In genomic region chr17:49968380-49969133, GRCh38 we compare ENCODE assay signal across 8 cellular contexts. TPM values are rescaled to one million over a fixed set of nuclear protein-coding genes. Genes with fewer than 3 reads are reported as not detected.
DNase-seq lines count a peak whose midpoint lies in the region; ATAC-seq lines count a peak whose summit lies in the region.

No MANE protein-coding gene starts in this region.

- no peak overlapping the region for H2BK15ac ChIP-seq in mesenchymal stem cell (ENCODE audit: low read depth, poor library complexity, severe bottlenecking)

- peak overlapping the region in 1 of 3 donors; percentile 32 for H3K27ac Mint-ChIP-seq in CD4-positive, CD25-positive, alpha-beta regulatory T cell
- H3K27ac Mint-ChIP-seq in activated CD4-positive, alpha-beta T cell treated with anti-CD3 and anti-CD28 coated beads for 36 hours: peak overlapping the region; percentile 61

- intact Hi-C loops in activated CD4-positive, alpha-beta T cell treated with anti-CD3 and anti-CD28 coated beads for 36 hours (cut with DNase I, micrococcal nuclease): loop anchor here in 1 of 2 experiments (1.0 to 5.0 kb wide), 6 partner anchors 25 to 553 kb away; partner anchors contain the start of genes ITGA3, KAT7 and NGFR

- no peak overlapping the region for H2BK120ac ChIP-seq in mesenchymal stem cell (ENCODE audit: low read depth, low read length)

- H3K4me2 ChIP-seq in mesenchymal stem cell (ENCODE audit: low read length, poor library complexity, severe bottlenecking): peak overlapping the region; percentile 77

- peaks cover 90% of the 10 kb centered on the region for H3K27me3 Mint-ChIP-seq in CD4-positive, CD25-positive, alpha-beta regulatory T cell
- H3K27me3 Mint-ChIP-seq in activated CD4-positive, alpha-beta T cell treated with anti-CD3 and anti-CD28 coated beads for 36 hours: peaks cover 70% of the 10 kb centered on the region

- H4K91ac ChIP-seq in mesenchymal stem cell (ENCODE audit: low read length): no peak overlapping the region

- H3K4me3 ChIP-seq in CD4-positive, CD25-positive, alpha-beta regulatory T cell (ENCODE audit: low read depth, low read length): peak overlapping the region; percentile 64
- H3K4me3 ChIP-seq in mesenchymal stem cell (ENCODE audit: insufficient read depth in 1 of 2, low read depth in 1 of 2, low read length in 2 of 2): peak overlapping the region; percentile 37 to 70

- peak overlapping the region; percentile 51 for H3K9ac ChIP-seq in mesenchymal stem cell (ENCODE audit: low read length)

- ATAC-seq in CD4-positive, CD25-positive, alpha-beta regulatory T cell (ENCODE audit: low read depth in 2 of 2): peak; percentile 72 to 77
- ATAC-seq in GM21723 (IDR thresholded peaks at IDR 0.05; ENCODE audit: unreplicated experiment) (peak; percentile 73), GM21619 (IDR thresholded peaks at IDR 0.05; ENCODE audit: unreplicated experiment) (no peak)
- peak; percentile 83 for ATAC-seq in activated CD4-positive, alpha-beta T cell treated with anti-CD3 and anti-CD28 coated beads for 36 hours

- H3K14ac ChIP-seq in mesenchymal stem cell (ENCODE audit: low read length in 2 of 2): no peak overlapping the region

- peaks cover 5 to 71% (median 25%) of the 10 kb centered on the region in 4 donors for H3K4me1 Mint-ChIP-seq in CD4-positive, CD25-positive, alpha-beta regulatory T cell
- H3K4me1 Mint-ChIP-seq in activated CD4-positive, alpha-beta T cell treated with anti-CD3 and anti-CD28 coated beads for 36 hours: peaks cover 34% of the 10 kb centered on the region

- no peaks in the 10 kb centered on the region for H3K36me3 ChIP-seq in CD4-positive, CD25-positive, alpha-beta regulatory T cell (ENCODE audit: control insufficient read depth, insufficient read depth, low read length)
- H3K36me3 ChIP-seq in mesenchymal stem cell (ENCODE audit: control insufficient read depth in 1 of 2, insufficient read depth in 2 of 2, low read depth in 1 of 2, low read length in 2 of 2): no peaks in the 10 kb centered on the region

- H3K79me1 ChIP-seq in mesenchymal stem cell (replicated peaks; ENCODE audit: low read length, poor library complexity, severe bottlenecking): no peaks in the 10 kb centered on the region

- peaks cover 0 to 16% (median 1%) of the 10 kb centered on the region in 7 donors for H3K9me3 Mint-ChIP-seq in CD4-positive, CD25-positive, alpha-beta regulatory T cell
- no peaks in the 10 kb centered on the region for H3K9me3 Mint-ChIP-seq in activated CD4-positive, alpha-beta T cell treated with anti-CD3 and anti-CD28 coated beads for 36 hours (ENCODE audit: low read depth)

- CTCF ChIA-PET in activated CD4-positive, alpha-beta T cell treated with anti-CD3 and anti-CD28 coated beads for 36 hours (lab: Charles Lee): interaction anchor here (0.6 to 1.0 kb wide), 2 partner anchors 25 to 225 kb away, joined by 3 read pairs; no protein-coding TSS in a partner anchor

- POLR2A ChIA-PET in activated CD4-positive, alpha-beta T cell treated with anti-CD3 and anti-CD28 coated beads for 36 hours (lab: Charles Lee): no interaction called here

- no peak overlapping the region for H2BK5ac ChIP-seq in mesenchymal stem cell (ENCODE audit: low read depth, low read length, poor library complexity, severe bottlenecking)

- H2AFZ ChIP-seq in mesenchymal stem cell (ENCODE audit: low read depth, low read length): no peak overlapping the region

- no peak overlapping the region for H3K27ac ChIP-seq in CD4-positive, CD25-positive, alpha-beta regulatory T cell (ENCODE audit: insufficient read depth, low read length, poor library complexity, severe bottlenecking)
- no peak overlapping the region for H3K27ac ChIP-seq in mesenchymal stem cell (ENCODE audit: low read length, poor library complexity, severe bottlenecking)

- H3K27me3 ChIP-seq in CD4-positive, CD25-positive, alpha-beta regulatory T cell (ENCODE audit: control insufficient read depth, insufficient read depth, low read length): peaks cover 41% of the 10 kb centered on the region
- H3K27me3 ChIP-seq in mesenchymal stem cell (ENCODE audit: control insufficient read depth in 1 of 2, insufficient read depth in 1 of 2, low read length in 2 of 2): peaks cover 99 to 100% of the 10 kb centered on the region in 2 experiments

- H2AK5ac ChIP-seq in mesenchymal stem cell (ENCODE audit: low read length, severe bottlenecking): no peak overlapping the region

- no peak overlapping the region for H3K4ac ChIP-seq in mesenchymal stem cell (ENCODE audit: low read depth in 1 of 2, low read length in 2 of 2)

- no peak overlapping the region for H3K18ac ChIP-seq in mesenchymal stem cell (ENCODE audit: low read depth in 1 of 2, low read length in 2 of 2)

- WGBS in mesenchymal stem cell: under 1% methylated on average over 57 of the region's 65 CpGs

- peak overlapping the region; percentile 88 to 92 (median 89) for H3K4me3 Mint-ChIP-seq in CD4-positive, CD25-positive, alpha-beta regulatory T cell
- H3K4me3 Mint-ChIP-seq in activated CD4-positive, alpha-beta T cell treated with anti-CD3 and anti-CD28 coated beads for 36 hours: peak overlapping the region; percentile 82

- DNase-seq in CD4-positive, CD25-positive, alpha-beta regulatory T cell: peak; percentile 52 to 81 (median 71)
- DNase-seq in NCI-H226 (peak; percentile 95), dedifferentiated amniotic fluid mesenchymal stem cell (ENCODE audit: extremely low spot score) (peak; percentile 54), mesenchymal stem cell (peak; percentile 80)
- DNase-seq in activated CD4-positive, alpha-beta T cell treated with anti-CD3 and anti-CD28 coated beads for 36 hours: peak; percentile 85
- DNase-seq in stimulated activated CD8-positive, alpha-beta memory T cell treated with anti-CD3 and anti-CD28 coated beads, Interleukin-2, amount 100 ng/mL, for 1 hour (ENCODE audit: low read depth in 2 of 2): peak; percentile 22 to 40

- H2BK12ac ChIP-seq in mesenchymal stem cell (ENCODE audit: low read length in 2 of 2): no peak overlapping the region

- peak overlapping the region in 1 of 2 experiments; percentile 26 for H3K23ac ChIP-seq in mesenchymal stem cell (ENCODE audit: low read length in 2 of 2)

- H3K36me3 Mint-ChIP-seq in CD4-positive, CD25-positive, alpha-beta regulatory T cell: peaks cover 2% of the 10 kb centered on the region
- H3K36me3 Mint-ChIP-seq in activated CD4-positive, alpha-beta T cell treated with anti-CD3 and anti-CD28 coated beads for 36 hours (ENCODE audit: low read depth): no peaks in the 10 kb centered on the region

- H3K4me1 ChIP-seq in CD4-positive, CD25-positive, alpha-beta regulatory T cell (ENCODE audit: control insufficient read depth, insufficient read depth, low read length, poor library complexity, severe bottlenecking): peaks cover 48% of the 10 kb centered on the region
- H3K4me1 ChIP-seq in mesenchymal stem cell (ENCODE audit: control insufficient read depth, insufficient read depth, low read depth, low read length): peaks cover 42% of the 10 kb centered on the region

- H3K9me3 ChIP-seq in CD4-positive, CD25-positive, alpha-beta regulatory T cell (ENCODE audit: control insufficient read depth in 2 of 2, low read length in 2 of 2): no peaks in the 10 kb centered on the region
- no peaks in the 10 kb centered on the region for H3K9me3 ChIP-seq in mesenchymal stem cell (ENCODE audit: control insufficient read depth, low read length)

- H4K8ac ChIP-seq in mesenchymal stem cell (ENCODE audit: low read length): no peak overlapping the region

RNA-seq across cellular contexts. Expression of gene DLX4, which starts 0.4 kb away (rescaled TPM):
- not detected for total RNA-seq in CD4-positive, CD25-positive, alpha-beta regulatory T cell
- polyA plus RNA-seq in CD4-positive, CD25-positive, alpha-beta regulatory T cell: not detected
- under 1 TPM; 0.85 to 0.86 TPM for total RNA-seq in activated CD4-positive, alpha-beta T cell treated with anti-CD3 and anti-CD28 coated beads for 36 hours
- polyA plus RNA-seq in mesenchymal stem cell (2013, experiment 1 of 2): 0.14 TPM
- 0.03 TPM for polyA plus RNA-seq in mesenchymal stem cell (2013, experiment 2 of 2)

RNA-seq across cellular contexts. Expression of gene DLX3, which starts 26.5 kb away (rescaled TPM):
- not detected for total RNA-seq in CD4-positive, CD25-positive, alpha-beta regulatory T cell
- under 1 TPM in 2 of 4 donors, not detected in 2; 0.06 to 0.09 TPM for polyA plus RNA-seq in CD4-positive, CD25-positive, alpha-beta regulatory T cell
- total RNA-seq in activated CD4-positive, alpha-beta T cell treated with anti-CD3 and anti-CD28 coated beads for 36 hours: under 1 TPM in 1 of 2 experiments, not detected in 1; 0.09 TPM
- polyA plus RNA-seq in mesenchymal stem cell (2013, experiment 1 of 2): 0.01 TPM
- polyA plus RNA-seq in mesenchymal stem cell (2013, experiment 2 of 2): not detected

Comparison
In these comparisons a context has a peak if more than half of its experiments do, and no peak if none do; other contexts are left out.
1. DNase-seq: peak in every context shown above with its lines; median percentile 95 in NCI-H226; 85 in activated CD4-positive, alpha-beta T cell treated with anti-CD3 and anti-CD28 coated beads for 36 hours; 80 in mesenchymal stem cell; 71 in CD4-positive, CD25-positive, alpha-beta regulatory T cell; 54 in dedifferentiated amniotic fluid mesenchymal stem cell; 31 in stimulated activated CD8-positive, alpha-beta memory T cell treated with anti-CD3 and anti-CD28 coated beads, Interleukin-2, amount 100 ng/mL, for 1 hour.